ENCODE assay signal across 8 cellular contexts in the genomic region with DNA sequence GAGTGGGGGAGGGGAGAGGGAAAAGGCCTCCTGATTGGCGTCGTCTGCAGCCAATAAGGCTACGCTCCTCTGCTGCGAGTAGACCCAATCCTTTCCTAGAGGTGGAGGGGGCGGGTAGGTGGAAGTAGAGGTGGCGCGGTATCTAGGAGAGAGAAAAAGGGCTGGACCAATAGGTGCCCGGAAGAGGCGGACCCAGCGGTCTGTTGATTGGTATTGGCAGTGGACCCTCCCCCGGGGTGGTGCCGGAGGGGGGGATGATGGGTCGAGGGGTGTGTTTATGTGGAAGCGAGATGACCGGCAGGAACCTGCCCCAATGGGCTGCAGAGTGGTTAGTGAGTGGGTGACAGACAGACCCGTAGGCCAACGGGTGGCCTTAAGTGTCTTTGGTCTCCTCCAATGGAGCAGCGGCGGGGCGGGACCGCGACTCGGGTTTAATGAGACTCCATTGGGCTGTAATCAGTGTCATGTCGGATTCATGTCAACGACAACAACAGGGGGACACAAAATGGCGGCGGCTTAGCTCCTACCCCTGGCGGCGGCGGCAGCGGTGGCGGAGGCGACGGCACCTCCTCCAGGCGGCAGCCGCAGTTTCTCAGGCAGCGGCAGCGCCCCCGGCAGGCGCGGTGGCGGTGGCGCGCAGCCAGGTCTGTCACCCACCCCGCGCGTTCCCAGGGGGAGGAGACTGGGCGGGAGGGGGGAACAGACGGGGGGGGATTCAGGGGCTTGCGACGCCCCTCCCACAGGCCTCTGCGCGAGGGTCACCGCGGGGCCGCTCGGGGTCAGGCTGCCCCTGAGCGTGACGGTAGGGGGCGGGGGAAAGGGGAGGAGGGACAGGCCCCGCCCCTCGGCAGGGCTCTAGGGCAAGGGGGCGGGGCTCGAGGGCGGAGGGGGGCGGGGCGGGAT. TPM values are rescaled to one million over a fixed set of nuclear protein-coding genes. Genes with fewer than 3 reads are reported as not detected.
A peak's percentile ranks its signal among the peaks of the same experiment; 100 is the strongest.
DNase-seq lines count a peak whose midpoint lies in the region; ATAC-seq, FAIRE-seq and TF ChIP-seq lines count a peak whose summit lies in the region.

Gene KAT6B (plus strand): TSS at position 459 of the 903 bp plus-strand sequence. CDS start 16,258 bp downstream, outside the sequence.

- H3K4me1 Mint-ChIP-seq in natural killer cell: peaks cover 48 to 50% of the 10 kb centered on the region in 2 donors

- no peaks in the 10 kb centered on the region for H3K9me2 ChIP-seq in Loucy (replicated peaks; ENCODE audit: low read depth, low read length)

- peaks cover 63% of the 10 kb centered on the region for H3K79me2 ChIP-seq in Loucy (ENCODE audit: insufficient read depth, low read length)

- peak; percentile 39 for TF ChIP-seq CTCF in Loucy (conservative IDR thresholded peaks at IDR 0.05; ENCODE audit: low read length)
- no peak for TF ChIP-seq CTCF in natural killer cell (IDR thresholded peaks at IDR 0.05)

- peak within 1 kb of the TSS; percentile 92 for H3K4me2 ChIP-seq in Loucy (ENCODE audit: low read depth, low read length, poor library complexity, severe bottlenecking)

- 0 out of 2 replicates have a peak, but pooled peaks cover 3% of the 10 kb centered on the region for H3F3A ChIP-seq in Loucy (ENCODE audit: low read depth)

- peak within 1 kb of the TSS; percentile 94 to 98 for H3K27ac Mint-ChIP-seq in natural killer cell

- intact Hi-C loops in natural killer cell (cut with micrococcal nuclease): loop anchor here (1.0 to 5.0 kb wide), 7 partner anchors 74 to 650 kb away; partner anchors contain the start of gene VDAC2

- no peaks in the 10 kb centered on the region for H3K36me3 ChIP-seq in ES-I3 (ENCODE audit: insufficient read depth, low read length)
- no peaks in the 10 kb centered on the region for H3K36me3 ChIP-seq in Loucy (ENCODE audit: insufficient read depth, low read length)

- peak within 1 kb of the TSS; percentile 97 for H3K4me3 Mint-ChIP-seq in natural killer cell

- H3K9me3 Mint-ChIP-seq in natural killer cell: no peaks in the 10 kb centered on the region

- peak; percentile 99 for DNase-seq in H54 (ENCODE audit: insufficient read length, low spot score)
- DNase-seq in activated T-helper 9 cell treated with anti-CD3 and anti-CD28 coated beads, Interleukin-2, amount 50 U/mL, for 16 hours (ENCODE audit: low read depth): peak; percentile 100
- DNase-seq in fibroblast of peridontal ligament (ENCODE audit: extremely low read depth): peak; percentile 100
- peak; percentile 100 for DNase-seq in natural killer cell
- peak; percentile 100 for DNase-seq in stimulated activated naive CD4-positive, alpha-beta T cell treated with Interleukin-2 at 50 U/mL for 16 hours (lab: John Stamatoyannopoulos, UW)

- H3K27me3 Mint-ChIP-seq in natural killer cell (ENCODE audit: low read depth in 2 of 2): no peaks in the 10 kb centered on the region

- peak within 1 kb of the TSS; percentile 78 for H2AFZ ChIP-seq in Loucy (ENCODE audit: low read length)

- no peaks in the 10 kb centered on the region for H3K27me3 ChIP-seq in Loucy (ENCODE audit: insufficient read depth, low read length, poor library complexity, severe bottlenecking)

- peaks cover 12% of the 10 kb centered on the region for H3K4me1 ChIP-seq in ES-I3 (ENCODE audit: insufficient read depth, low read length)
- H3K4me1 ChIP-seq in Loucy (ENCODE audit: insufficient read depth, low read length, poor library complexity, severe bottlenecking): peaks cover 61% of the 10 kb centered on the region

- peak; percentile 77 to 91 (median 78) for ATAC-seq in natural killer cell

- peak within 1 kb of the TSS; percentile 63 for H3K9ac ChIP-seq in ES-I3 (ENCODE audit: low read depth, low read length)
- peak within 1 kb of the TSS; percentile 99 for H3K9ac ChIP-seq in Loucy (ENCODE audit: low read depth, low read length, poor library complexity, severe bottlenecking)

- no peaks in the 10 kb centered on the region for H3K36me3 Mint-ChIP-seq in natural killer cell

- peak within 1 kb of the TSS; percentile 94 for H3K4me3 ChIP-seq in Loucy (ENCODE audit: low read length, poor library complexity, severe bottlenecking)

- FAIRE-seq in H54 (lab: Jason Lieb, UNC): peak; percentile 99

- H3K9me3 ChIP-seq in ES-I3 (ENCODE audit: control insufficient read depth, insufficient read depth, low read length): no peaks in the 10 kb centered on the region
- no peaks in the 10 kb centered on the region for H3K9me3 ChIP-seq in Loucy (ENCODE audit: insufficient read depth, low read depth, low read length)

- 0 out of 2 replicates have a peak, but pooled peaks have one; percentile 32 for TF ChIP-seq POLR2A in H54 (IDR thresholded peaks at IDR 0.05; ENCODE audit: low read depth, low read length)
- TF ChIP-seq POLR2A in Raji (IDR thresholded peaks at IDR 0.05; ENCODE audit: insufficient read depth, low read depth, low read length): peak; percentile 63; the same call in 1 of the 2 replicates

- H4K20me1 ChIP-seq in Loucy (ENCODE audit: insufficient read depth, low read length, poor library complexity, severe bottlenecking): peaks cover 30% of the 10 kb centered on the region

RNA-seq across cellular contexts. Expression of gene KAT6B, which starts in this region (rescaled TPM):
- total RNA-seq in natural killer cell: 100 to 1,000 TPM; 117 to 133 (median 121) TPM

Comparison
In these comparisons a context has a peak if more than half of its experiments do, and no peak if none do; other contexts are left out.
1. Peak in every context shown above with its lines: DNase-seq, ATAC-seq and H3K4me3 ChIP-seq.